8 cellular contexts compared by ENCODE assay signal in the genomic region with DNA sequence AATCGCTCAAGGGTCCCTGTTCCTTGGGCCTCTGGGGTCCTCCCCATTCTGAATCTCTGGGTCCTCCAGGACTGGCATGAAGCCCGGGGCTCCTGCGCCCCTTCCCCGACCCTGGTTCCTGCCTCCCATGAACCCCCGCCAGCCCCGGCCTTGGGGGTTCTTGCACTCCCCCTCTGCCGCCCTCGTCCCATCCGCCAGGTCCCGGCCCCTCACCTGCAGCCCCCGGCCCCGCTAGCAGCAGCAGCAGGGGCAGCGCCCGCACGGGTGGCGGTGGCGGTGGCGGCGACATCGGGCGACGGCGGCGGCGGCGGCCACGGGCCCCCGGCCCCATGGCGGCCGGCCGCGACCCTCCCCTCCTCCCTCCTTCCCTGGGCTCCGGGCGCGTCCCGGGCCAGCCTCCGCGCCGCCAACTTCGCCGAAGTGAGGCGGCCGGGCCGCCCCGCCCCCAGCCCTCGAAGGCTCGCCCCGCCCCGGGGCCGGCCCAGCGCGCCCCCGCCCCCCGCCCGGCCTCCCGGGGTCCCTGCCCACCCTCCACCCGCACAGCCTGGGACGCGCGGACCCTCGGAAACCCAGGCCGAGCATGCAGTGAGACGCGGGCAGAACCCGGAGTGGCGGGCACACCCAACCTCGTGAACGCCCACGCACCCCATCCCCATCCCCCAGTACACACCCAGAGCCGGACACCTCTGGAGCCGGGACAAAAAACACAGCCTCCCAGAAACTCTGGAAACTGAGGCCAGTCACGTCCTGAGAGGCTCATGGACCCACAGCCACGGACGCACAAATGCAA. TPM values are rescaled to one million over a fixed set of nuclear protein-coding genes. Genes with fewer than 3 reads are reported as not detected.
DNase-seq lines count a peak whose midpoint lies in the region; ATAC-seq and TF ChIP-seq lines count a peak whose summit lies in the region.

Gene NOTCH3, minus strand, starts transcription at position 421 of the 790 bp plus-strand sequence. Its CDS starts 90 bp downstream, at position 331.

- peaks cover 51% of the 10 kb centered on the region for H3K27me3 ChIP-seq in CD4-positive, alpha-beta T cell (ENCODE audit: control insufficient read depth, insufficient read depth, low read length)
- no peaks in the 10 kb centered on the region for H3K27me3 ChIP-seq in trophoblast cell (ENCODE audit: insufficient read depth, low read length)

- H3K4me3 ChIP-seq in SK-N-MC (peak within 1 kb of the TSS; percentile 92), trophoblast cell (ENCODE audit: low read depth, low read length) (peak within 1 kb of the TSS; percentile 80)

- peaks cover 66% of the 10 kb centered on the region for H3K27me3 Mint-ChIP-seq in CD4-positive, alpha-beta T cell

- POLR2A ChIA-PET in CD4-positive, alpha-beta T cell (lab: Charles Lee) = interaction anchor here (0.6 kb wide), 1 partner anchor 1684 kb away, joined by 5 read pairs; no protein-coding TSS in a partner anchor

- H3K36me3 Mint-ChIP-seq in CD4-positive, alpha-beta T cell (ENCODE audit: low read depth) = no peaks in the 10 kb centered on the region

- peak within 1 kb of the TSS; percentile 81 for H4K8ac ChIP-seq in trophoblast cell (ENCODE audit: low read depth, low read length)

- peak within 1 kb of the TSS; percentile 91 for H3K18ac ChIP-seq in trophoblast cell (ENCODE audit: low read length)

- peak within 1 kb of the TSS; percentile 88 for H4K91ac ChIP-seq in trophoblast cell (ENCODE audit: low read depth, low read length)

- peak; percentile 19 for ATAC-seq in CD4-positive, alpha-beta T cell (ENCODE audit: poor library complexity)
- no peak for ATAC-seq in HG03520 (IDR thresholded peaks at IDR 0.05; ENCODE audit: unreplicated experiment)

- H4K12ac ChIP-seq in trophoblast cell (ENCODE audit: low read depth, low read length) = peak within 1 kb of the TSS; percentile 78

- H3K36me3 ChIP-seq in SK-N-MC (ENCODE audit: insufficient read depth, low read length) (peaks cover 21% of the 10 kb centered on the region), trophoblast cell (ENCODE audit: control insufficient read depth in 1 of 2, insufficient read depth in 2 of 2, low read length in 2 of 2) (peaks cover 11 to 17% of the 10 kb centered on the region in 2 experiments)

- H3K23ac ChIP-seq in trophoblast cell (ENCODE audit: low read length) = no peak within 1 kb of the TSS

- H3K79me1 ChIP-seq in trophoblast cell (ENCODE audit: low read length) = peaks cover 6% of the 10 kb centered on the region

- H3K9ac ChIP-seq in SK-N-MC (ENCODE audit: insufficient read length) (peak within 1 kb of the TSS; percentile 90), trophoblast cell (ENCODE audit: low read length) (peak within 1 kb of the TSS; percentile 84)

- peak within 1 kb of the TSS; percentile 85 for H3K14ac ChIP-seq in trophoblast cell (ENCODE audit: low read length)

- peak within 1 kb of the TSS; percentile 62 for H2AFZ ChIP-seq in trophoblast cell (ENCODE audit: insufficient read depth, low read length, poor library complexity)

- H3K4me1 Mint-ChIP-seq in CD4-positive, alpha-beta T cell (ENCODE audit: low read depth) = peaks cover 23% of the 10 kb centered on the region

- no peak within 1 kb of the TSS for H3K27ac ChIP-seq in CD4-positive, alpha-beta T cell (ENCODE audit: low read depth, low read length)
- H3K27ac ChIP-seq in SK-N-MC (peak within 1 kb of the TSS; percentile 71), trophoblast cell (ENCODE audit: low read depth, low read length) (peak within 1 kb of the TSS; percentile 20)

- peak within 1 kb of the TSS; percentile 56 for H3K4ac ChIP-seq in trophoblast cell (ENCODE audit: low read depth, low read length)

- H2BK5ac ChIP-seq in trophoblast cell (ENCODE audit: low read depth, low read length, poor library complexity) = peak within 1 kb of the TSS; percentile 43

- peaks cover 4% of the 10 kb centered on the region for H3K79me2 ChIP-seq in trophoblast cell (ENCODE audit: control insufficient read depth, insufficient read depth, low read length, poor library complexity)

- intact Hi-C loops in CD4-positive, alpha-beta T cell (cut with DNase I, micrococcal nuclease) = no loop called here

- H2BK120ac ChIP-seq in trophoblast cell (ENCODE audit: insufficient read depth, low read length, poor library complexity) = peak within 1 kb of the TSS; percentile 75

- DNase-seq in CD4-positive, alpha-beta T cell = no peak
- no peak for DNase-seq in SK-N-MC (ENCODE audit: low read depth, low spot score)
- no peak for DNase-seq in glomerular endothelial cell (ENCODE audit: extremely low read depth, low read depth, low spot score)
- DNase-seq in trophoblast cell = peak in 1 of 2 donors; percentile 18
- no peak for DNase-seq in DMS53 (lab: John Stamatoyannopoulos, UW)
- no peak for DNase-seq in stimulated activated CD4-positive, alpha-beta T cell treated with anti-CD3 and anti-CD28 coated beads, Interleukin-15, amount 100 ng/mL, for 24 hours
- no peak for DNase-seq in NCI-H748 (lab: John Stamatoyannopoulos, UW; ENCODE audit: unreplicated experiment)

- no CpG with 5 or more reads among the region's 74 CpGs for WGBS in trophoblast cell (ENCODE audit: extremely low coverage, insufficient coverage, insufficient read length)

- no peaks in the 10 kb centered on the region for H3K9me3 Mint-ChIP-seq in CD4-positive, alpha-beta T cell

- H3K9me3 ChIP-seq in CD4-positive, alpha-beta T cell (ENCODE audit: control insufficient read depth, low read length) = no peaks in the 10 kb centered on the region
- no peaks in the 10 kb centered on the region for H3K9me3 ChIP-seq in SK-N-MC (ENCODE audit: low read depth, low read length)
- peaks cover 3% of the 10 kb centered on the region for H3K9me3 ChIP-seq in trophoblast cell (ENCODE audit: insufficient read depth, low read depth, low read length)

- H3K4me2 ChIP-seq in trophoblast cell (ENCODE audit: low read length) = peak within 1 kb of the TSS; percentile 95

- H3K4me1 ChIP-seq in trophoblast cell (ENCODE audit: control insufficient read depth in 1 of 2, insufficient read depth in 2 of 2, low read length in 2 of 2) = peaks cover 0 to 10% of the 10 kb centered on the region in 2 experiments

- TF ChIP-seq CTCF in CD4-positive, alpha-beta T cell (IDR thresholded peaks at IDR 0.05) = no peak

- H3K27ac Mint-ChIP-seq in CD4-positive, alpha-beta T cell = no peak within 1 kb of the TSS

- no peak within 1 kb of the TSS for H2BK12ac ChIP-seq in trophoblast cell (ENCODE audit: low read length)

- peak within 1 kb of the TSS; percentile 66 for H3K4me3 Mint-ChIP-seq in CD4-positive, alpha-beta T cell

- CTCF ChIA-PET in CD4-positive, alpha-beta T cell (lab: Charles Lee) = no interaction called here

- peak within 1 kb of the TSS; percentile 25 for H2AK5ac ChIP-seq in trophoblast cell (ENCODE audit: low read length)

RNA-seq across cellular contexts. Expression of gene NOTCH3, which starts in this region (rescaled TPM):
- total RNA-seq in CD4-positive, alpha-beta T cell = not detected
- 6.2 and 37.5 TPM in 2 replicates for total RNA-seq in glomerular endothelial cell
- polyA plus RNA-seq in trophoblast cell (2013) = 34.4 and 37.9 TPM in 2 replicates

Comparison
In these comparisons a context has a peak if more than half of its experiments do, and no peak if none do; other contexts are left out.
1. Peak in ATAC-seq in CD4-positive, alpha-beta T cell; RNA of the gene not detected or under 1 TPM.